In genomic region chr20:38804682-38805501, GRCh38 we compare ENCODE assay signal across 8 cellular contexts. TPM values are rescaled to one million over a fixed set of nuclear protein-coding genes. Genes with fewer than 3 reads are reported as not detected.
A peak's percentile ranks its signal among the peaks of the same experiment; 100 is the strongest.
DNase-seq lines count a peak whose midpoint lies in the region; ATAC-seq, FAIRE-seq and TF ChIP-seq lines count a peak whose summit lies in the region.

No MANE protein-coding gene starts in this region.

- H3K4me3 Mint-ChIP-seq in glutamatergic neuron (ENCODE audit: unreplicated experiment), result peak overlapping the region; percentile 63

- no peaks in the 10 kb centered on the region for H3K36me3 Mint-ChIP-seq in glutamatergic neuron (ENCODE audit: unreplicated experiment)

- TF ChIP-seq EP300 in sigmoid colon (IDR thresholded peaks at IDR 0.05), result no peak

- H3K27me3 Mint-ChIP-seq in glutamatergic neuron (ENCODE audit: unreplicated experiment), result peaks cover 2% of the 10 kb centered on the region

- no peaks in the 10 kb centered on the region for H3K9me3 ChIP-seq in sigmoid colon

- peaks cover 19% of the 10 kb centered on the region for H3K4me1 Mint-ChIP-seq in glutamatergic neuron (ENCODE audit: low read depth, unreplicated experiment)

- FAIRE-seq in urothelium cell line (lab: Jason Lieb, UNC), result no peak

- WGBS in sigmoid colon, 2 donors, result 35 to 64% methylated on average over 18 of the region's 18 CpGs

- peak overlapping the region; percentile 8 for H3K27ac Mint-ChIP-seq in glutamatergic neuron (ENCODE audit: unreplicated experiment)

- peak overlapping the region; percentile 55 for H3K4me3 ChIP-seq in NB4 (ENCODE audit: low read depth, low read length)
- H3K4me3 ChIP-seq in sigmoid colon, result peak overlapping the region in 2 of 4 donors; percentile 55 to 61

- H3K36me3 ChIP-seq in sigmoid colon, result no peaks in the 10 kb centered on the region

- intact Hi-C loops in sigmoid colon (cut with DNase I), result no loop called here

- peak overlapping the region; percentile 28 to 56 (median 42) for H3K27ac ChIP-seq in sigmoid colon

- peak; percentile 93 for DNase-seq in NB4 (ENCODE audit: low read depth)
- DNase-seq in activated T-cell treated with anti-CD3 and anti-CD28 coated beads, Interleukin-2, amount 50 U/mL, for 1 hour, result peak; percentile 78
- no peak for DNase-seq in glutamatergic neuron
- no peak for DNase-seq in sigmoid colon
- DNase-seq in NCI-H524 (lab: John Stamatoyannopoulos, UW), result no peak
- no peak for DNase-seq in omental fat pad (ENCODE audit: low spot score)
- DNase-seq in urothelium cell line (ENCODE audit: low spot score), result no peak

- H3K9me3 Mint-ChIP-seq in glutamatergic neuron (ENCODE audit: unreplicated experiment), result peaks cover 3% of the 10 kb centered on the region

- peaks cover 19 to 53% (median 43%) of the 10 kb centered on the region in 3 donors for H3K27me3 ChIP-seq in sigmoid colon

- TF ChIP-seq POLR2A in NB4 (IDR thresholded peaks at IDR 0.05; ENCODE audit: extremely low read depth, insufficient read length) (no peak), sigmoid colon (IDR thresholded peaks at IDR 0.05) (no peak)

- H3K4me1 ChIP-seq in sigmoid colon, result peaks cover 0 to 26% (median 20%) of the 10 kb centered on the region in 4 donors

- ATAC-seq in GM19467 (IDR thresholded peaks at IDR 0.05; ENCODE audit: unreplicated experiment) (peak; percentile 26), omental fat pad (ENCODE audit: low FRiP score) (no peak)

- TF ChIP-seq CTCF in NB4 (IDR thresholded peaks at IDR 0.05; ENCODE audit: low read depth, low read length), result no peak
- no peak for TF ChIP-seq CTCF in glutamatergic neuron (IDR thresholded peaks at IDR 0.05; ENCODE audit: partially characterized antibody, unreplicated experiment)
- no peak for TF ChIP-seq CTCF in sigmoid colon (IDR thresholded peaks at IDR 0.05)
- TF ChIP-seq CTCF in omental fat pad (IDR thresholded peaks at IDR 0.05), result no peak

RNA-seq across cellular contexts. Expression of gene PPP1R16B, which starts 0.6 kb away (rescaled TPM):
- 5.3 TPM for total RNA-seq in glutamatergic neuron (ENCODE audit: unreplicated experiment)
- 1 to 10 TPM; 2.3 to 4.2 (median 3.8) TPM for total RNA-seq in sigmoid colon
- 10 to 100 TPM in 1 of 3 donors, 1 to 10 TPM in 1, under 1 TPM in 1; 0.92 to 21.7 (median 1.2) TPM for polyA plus RNA-seq in sigmoid colon
- total RNA-seq in omental fat pad, result 10 to 100 TPM in 3 of 4 donors, 1 to 10 TPM in 1; 7.1 to 48.4 (median 21.6) TPM

RNA-seq across cellular contexts. Expression of gene ACTR5, which starts 56.6 kb away (rescaled TPM):
- total RNA-seq in glutamatergic neuron (ENCODE audit: unreplicated experiment) (10.1 TPM), sigmoid colon (1 to 10 TPM; 6.4 to 10.0 (median 8.6) TPM), omental fat pad (10 to 100 TPM in 1 of 4 donors, 1 to 10 TPM in 3; 7.1 to 11.9 (median 7.7) TPM)
- 1 to 10 TPM; 1.8 to 5.6 (median 3.2) TPM for polyA plus RNA-seq in sigmoid colon

Comparison
In these comparisons a context has a peak if more than half of its experiments do, and no peak if none do; other contexts are left out.
1. DNase-seq: peak in NB4 (single experiment) and activated T-cell treated with anti-CD3 and anti-CD28 coated beads, Interleukin-2, amount 50 U/mL, for 1 hour (single experiment); none in glutamatergic neuron (single experiment), sigmoid colon (single experiment), NCI-H524 (0 of 2), omental fat pad (single experiment) and urothelium cell line (single experiment).